8 cellular contexts compared by ENCODE assay signal in genomic region chr1:155172732-155173477, GRCh38. TPM values are rescaled to one million over a fixed set of nuclear protein-coding genes. Genes with fewer than 3 reads are reported as not detected.
DNase-seq lines count a peak whose midpoint lies in the region; ATAC-seq and TF ChIP-seq lines count a peak whose summit lies in the region.

KRTCAP2 (minus strand) TSS chr1:155173304; CDS start chr1:155173224, 80 bp downstream.

- no peaks in the 10 kb centered on the region for H3K27me3 ChIP-seq in right lobe of liver

- peaks cover 0 to 7% (median 0%) of the 10 kb centered on the region in 4 donors for H3K4me1 ChIP-seq in right lobe of liver

- peak; percentile 60 for TF ChIP-seq POLR2A in right lobe of liver (IDR thresholded peaks at IDR 0.05)

- peaks cover 4 to 22% (median 21%) of the 10 kb centered on the region in 3 donors for H3K27me3 Mint-ChIP-seq in CD14-positive monocyte (ENCODE audit: low read depth in 3 of 3)

- ATAC-seq in GM19328 (IDR thresholded peaks at IDR 0.05; ENCODE audit: unreplicated experiment) = peak; percentile 78
- peak; percentile 71 for ATAC-seq in HG03521 (IDR thresholded peaks at IDR 0.05; ENCODE audit: unreplicated experiment)
- ATAC-seq in right lobe of liver = peak; percentile 82 to 90 (median 86)

- peak; percentile 95 for TF ChIP-seq CTCF in CD14-positive monocyte (IDR thresholded peaks at IDR 0.05)
- peak; percentile 86 to 98 (median 97) for TF ChIP-seq CTCF in right lobe of liver (IDR thresholded peaks at IDR 0.05)

- peaks cover 0 to 10% (median 5%) of the 10 kb centered on the region in 4 donors for H3K36me3 ChIP-seq in right lobe of liver

- H3K27ac ChIP-seq in right lobe of liver = peak within 1 kb of the TSS; percentile 73 to 87 (median 78)

- intact Hi-C loops in CD14-positive monocyte (cut with micrococcal nuclease) = loop anchor here in 1 of 2 donors (5.0 kb wide), 1 partner anchor 36 kb away; the partner anchor contains the start of gene SLC50A1
- intact Hi-C loops in right lobe of liver (cut with DNase I) = no loop called here

- no peaks in the 10 kb centered on the region for H3K9me3 Mint-ChIP-seq in CD14-positive monocyte

- peak within 1 kb of the TSS; percentile 73 to 94 (median 87) for H3K4me3 ChIP-seq in right lobe of liver

- H3K4me3 Mint-ChIP-seq in CD14-positive monocyte = peak within 1 kb of the TSS; percentile 93 to 96

- WGBS in right lobe of liver (ENCODE audit: insufficient coverage, low coverage, low lambda C conversion rate, missing lambda C conversion rate) = 0% methylated on average over 18 of the region's 57 CpGs

- H3K27ac Mint-ChIP-seq in CD14-positive monocyte = peak within 1 kb of the TSS; percentile 84 to 96 (median 93)

- DNase-seq in CD14-positive monocyte (ENCODE audit: low spot score) (peak; percentile 96), NCI-H748 treated with DMSO at 0.1 percent for 48 hours (lab: John Stamatoyannopoulos, UW) (peak; percentile 97), dermis blood vessel endothelial cell (peak; percentile 97), right lobe of liver (peak; percentile 95 to 97 (median 95))
- DNase-seq in activated CD4-positive, alpha-beta T cell treated with anti-CD3 and anti-CD28 coated beads, Interleukin-2, amount 50 U/mL, for 24 hours (ENCODE audit: low read depth in 1 of 2, low spot score in 1 of 2) = peak; percentile 86 to 93
- peak; percentile 91 to 94 for DNase-seq in stimulated activated CD4-positive, alpha-beta T cell treated with anti-CD3 and anti-CD28 coated beads, Interleukin-4, amount 100 ng/mL, for 4 hours

- no peaks in the 10 kb centered on the region for H3K9me3 ChIP-seq in right lobe of liver

- H3K36me3 Mint-ChIP-seq in CD14-positive monocyte = peaks cover 19 to 30% of the 10 kb centered on the region in 2 donors

- peaks cover 36% of the 10 kb centered on the region for H3K4me1 Mint-ChIP-seq in CD14-positive monocyte

RNA-seq across cellular contexts. Expression of gene KRTCAP2, which starts in this region (rescaled TPM):
- 100 to 1,000 TPM; 247 to 256 TPM for polyA plus RNA-seq in CD14-positive monocyte
- 64.4 and 128 TPM in 2 replicates for total RNA-seq in dermis blood vessel endothelial cell
- 100 to 1,000 TPM in 3 of 6 experiments, 10 to 100 TPM in 3; 85.5 to 145 (median 99.9) TPM for total RNA-seq in right lobe of liver

Comparison
In these comparisons a context has a peak if more than half of its experiments do, and no peak if none do; other contexts are left out.
1. Peak in every context shown above with its lines: DNase-seq, ATAC-seq, H3K4me3 ChIP-seq and H3K27ac ChIP-seq.